8 cellular contexts compared by ENCODE assay signal in genomic region chr10:132023092-132023811, GRCh38. TPM values are rescaled to one million over a fixed set of nuclear protein-coding genes. Genes with fewer than 3 reads are reported as not detected.
DNase-seq lines count a peak whose midpoint lies in the region; ATAC-seq, FAIRE-seq and TF ChIP-seq lines count a peak whose summit lies in the region.

No MANE protein-coding gene starts in this region.

- H3K9me3 ChIP-seq in A549 = no peaks in the 10 kb centered on the region

- peak overlapping the region; percentile 31 to 49; a peak in 5 of 6 replicates for H3K27ac ChIP-seq in A549

- peak overlapping the region; percentile 39 for H3K4me3 ChIP-seq in A549

- H3K4me3 Mint-ChIP-seq in activated T-helper 2 cell treated with anti-CD3 and anti-CD28 coated beads, Interferon-gamma antibody, Interleukin-2, Interleukin-4, amounts not matched to agents 10 μg/mL and 5 μg/mL and 100 μg/mL, durations not matched to agents 14 hours and 24 hours and 36 hours (ENCODE audit: low read depth) = no peak overlapping the region
- no peak overlapping the region for H3K4me3 Mint-ChIP-seq in nephron progenitor cell
- peak overlapping the region in 1 of 2 donors; percentile 2 for H3K4me3 Mint-ChIP-seq in stimulated activated naive B cell treated with anti-CD40 and anti-IgM and Interleukin-4, amounts not matched to agents 10 μg/mL and 1 μg/mL and 100 μg/mL, for 72 hours

- intact Hi-C loops in activated T-helper 2 cell treated with anti-CD3 and anti-CD28 coated beads, Interferon-gamma antibody, Interleukin-2, Interleukin-4, amounts not matched to agents 10 μg/mL and 5 μg/mL and 100 μg/mL, durations not matched to agents 14 hours and 24 hours and 36 hours (cut with micrococcal nuclease) = loop anchor here (1.0 kb wide), 1 partner anchor 138 kb away; no protein-coding TSS in a partner anchor

- H3K27me3 Mint-ChIP-seq in activated T-helper 2 cell treated with anti-CD3 and anti-CD28 coated beads, Interferon-gamma antibody, Interleukin-2, Interleukin-4, amounts not matched to agents 10 μg/mL and 5 μg/mL and 100 μg/mL, durations not matched to agents 14 hours and 24 hours and 36 hours (ENCODE audit: low read depth) = peaks cover 24% of the 10 kb centered on the region
- H3K27me3 Mint-ChIP-seq in nephron progenitor cell (ENCODE audit: low read depth, poor library complexity) = peaks cover 38% of the 10 kb centered on the region
- H3K27me3 Mint-ChIP-seq in stimulated activated naive B cell treated with anti-CD40 and anti-IgM and Interleukin-4, amounts not matched to agents 10 μg/mL and 1 μg/mL and 100 μg/mL, for 72 hours = peaks cover 38 to 50% of the 10 kb centered on the region in 2 donors

- CTCF ChIA-PET in A549 (lab: Yijun Ruan, JAX) = interaction anchor here (0.6 to 7.6 kb wide), 69 partner anchors 9 to 1897 kb away, joined by 3 to 104 read pairs (median 5); partner anchors contain the start of genes BNIP3 and PPP2R2D

- H3K4me1 Mint-ChIP-seq in activated T-helper 2 cell treated with anti-CD3 and anti-CD28 coated beads, Interferon-gamma antibody, Interleukin-2, Interleukin-4, amounts not matched to agents 10 μg/mL and 5 μg/mL and 100 μg/mL, durations not matched to agents 14 hours and 24 hours and 36 hours (ENCODE audit: low read depth) = peaks cover 4% of the 10 kb centered on the region
- peaks cover 6% of the 10 kb centered on the region for H3K4me1 Mint-ChIP-seq in nephron progenitor cell
- H3K4me1 Mint-ChIP-seq in stimulated activated naive B cell treated with anti-CD40 and anti-IgM and Interleukin-4, amounts not matched to agents 10 μg/mL and 1 μg/mL and 100 μg/mL, for 72 hours = peaks cover 5 to 7% of the 10 kb centered on the region in 2 donors

- FAIRE-seq in A549 (lab: Jason Lieb, UNC) = peak; percentile 96
- peak; percentile 89 for FAIRE-seq in GM18507 (lab: Jason Lieb, UNC)

- peaks cover 5% of the 10 kb centered on the region; the same call in 1 of the 3 replicates for H3K4me1 ChIP-seq in A549

- WGBS in A549 (ENCODE audit: missing lambda C conversion rate) = 6% methylated on average over 36 of the region's 36 CpGs

- DNase-seq in A549 (ENCODE audit: low read depth in 1 of 2, low spot score in 1 of 2) = peak; percentile 83 to 85
- peak; percentile 47 for DNase-seq in GM18507 (ENCODE audit: extremely low spot score, insufficient read length, low read depth)
- DNase-seq in RPMI8226 = peak; percentile 50
- peak; percentile 59 for DNase-seq in activated T-helper 2 cell treated with anti-CD3 and anti-CD28 coated beads, Interferon-gamma antibody, Interleukin-2, Interleukin-4, amounts not matched to agents 10 μg/mL and 5 μg/mL and 100 μg/mL, durations not matched to agents 14 hours and 24 hours and 36 hours (ENCODE audit: low spot score)
- peak; percentile 76 for DNase-seq in fibroblast of peridontal ligament (ENCODE audit: extremely low read depth)
- peak; percentile 87 for DNase-seq in nephron progenitor cell
- peak; percentile 58 for DNase-seq in stimulated activated naive B cell treated with anti-CD40 and anti-IgM and Interleukin-4, amounts not matched to agents 10 μg/mL and 1 μg/mL and 100 μg/mL, for 72 hours

- TF ChIP-seq EP300 in A549 (IDR thresholded peaks at IDR 0.05) = no peak

- H3K4me2 ChIP-seq in A549 = peak overlapping the region; percentile 88

- TF ChIP-seq RAD21 in A549 (conservative IDR thresholded peaks at IDR 0.05 in 1 of 2, IDR thresholded peaks at IDR 0.05 in 1 of 2) = peak; percentile 89 to 92

- H3K36me3 Mint-ChIP-seq in activated T-helper 2 cell treated with anti-CD3 and anti-CD28 coated beads, Interferon-gamma antibody, Interleukin-2, Interleukin-4, amounts not matched to agents 10 μg/mL and 5 μg/mL and 100 μg/mL, durations not matched to agents 14 hours and 24 hours and 36 hours (ENCODE audit: low read depth) = no peaks in the 10 kb centered on the region
- H3K36me3 Mint-ChIP-seq in nephron progenitor cell (ENCODE audit: low read depth) = no peaks in the 10 kb centered on the region
- no peaks in the 10 kb centered on the region for H3K36me3 Mint-ChIP-seq in stimulated activated naive B cell treated with anti-CD40 and anti-IgM and Interleukin-4, amounts not matched to agents 10 μg/mL and 1 μg/mL and 100 μg/mL, for 72 hours

- TF ChIP-seq CTCF in A549 (IDR thresholded peaks at IDR 0.05) (peak; percentile 92), nephron progenitor cell (IDR thresholded peaks at IDR 0.05) (peak; percentile 88)

- no peaks in the 10 kb centered on the region for H3K9me3 Mint-ChIP-seq in activated T-helper 2 cell treated with anti-CD3 and anti-CD28 coated beads, Interferon-gamma antibody, Interleukin-2, Interleukin-4, amounts not matched to agents 10 μg/mL and 5 μg/mL and 100 μg/mL, durations not matched to agents 14 hours and 24 hours and 36 hours
- H3K9me3 Mint-ChIP-seq in nephron progenitor cell = peaks cover 4% of the 10 kb centered on the region
- H3K9me3 Mint-ChIP-seq in stimulated activated naive B cell treated with anti-CD40 and anti-IgM and Interleukin-4, amounts not matched to agents 10 μg/mL and 1 μg/mL and 100 μg/mL, for 72 hours = no peaks in the 10 kb centered on the region

- TF ChIP-seq POLR2A in A549 (IDR thresholded peaks at IDR 0.05; ENCODE audit: low read length) = no peak

- peak; percentile 87 to 95 for ATAC-seq in A549
- peak; percentile 79 for ATAC-seq in HG03521 (IDR thresholded peaks at IDR 0.05; ENCODE audit: unreplicated experiment)
- peak; percentile 85 to 89 for ATAC-seq in stimulated activated naive B cell treated with anti-CD40 and anti-IgM and Interleukin-4, amounts not matched to agents 10 μg/mL and 1 μg/mL and 100 μg/mL, for 72 hours (replicated peaks)

- no peak overlapping the region for H3K27ac Mint-ChIP-seq in activated T-helper 2 cell treated with anti-CD3 and anti-CD28 coated beads, Interferon-gamma antibody, Interleukin-2, Interleukin-4, amounts not matched to agents 10 μg/mL and 5 μg/mL and 100 μg/mL, durations not matched to agents 14 hours and 24 hours and 36 hours
- H3K27ac Mint-ChIP-seq in nephron progenitor cell = no peak overlapping the region
- H3K27ac Mint-ChIP-seq in stimulated activated naive B cell treated with anti-CD40 and anti-IgM and Interleukin-4, amounts not matched to agents 10 μg/mL and 1 μg/mL and 100 μg/mL, for 72 hours = no peak overlapping the region

- POLR2A ChIA-PET in A549 (lab: Yijun Ruan, JAX) = no interaction called here

TF ChIP-seq in A549, 52 proteins besides CTCF, POLR2A, EP300 and RAD21:
- TF ChIP-seq HMGXB4 (CRISPR knock-in tag; IDR thresholded peaks at IDR 0.05; ENCODE audit: borderline replicate concordance) = no peak
- no peak for TF ChIP-seq PBX3 (IDR thresholded peaks at IDR 0.05)
- peak; percentile 64 for TF ChIP-seq MAX (IDR thresholded peaks at IDR 0.05)
- peak; percentile 93 for TF ChIP-seq RNF2 (IDR thresholded peaks at IDR 0.05; ENCODE audit: borderline replicate concordance, low read depth)
- TF ChIP-seq SMC3 (IDR thresholded peaks at IDR 0.05) = peak; percentile 92
- TF ChIP-seq MAFK (IDR thresholded peaks at IDR 0.05; ENCODE audit: partially characterized antibody) = peak; percentile 6
- no peak for TF ChIP-seq NR3C1 (IDR thresholded peaks at IDR 0.05)
- TF ChIP-seq CBX8 (IDR thresholded peaks at IDR 0.05) = 0 out of 2 replicates have a peak, but pooled peaks have one; percentile 62

RNA-seq across cellular contexts. Expression of gene BNIP3, which starts 41.5 kb away (rescaled TPM):
- 46.6 and 51.2 TPM in 2 replicates for polyA plus RNA-seq in A549 (2011; rRNA removed)
- polyA plus RNA-seq in A549 (2012; cell fraction: cytosol; rRNA removed) = 32.8 and 33.4 TPM in 2 replicates
- polyA plus RNA-seq in A549 (2012; cell fraction: nucleus; rRNA removed) = 40.2 and 60.3 TPM in 2 replicates
- polyA plus RNA-seq in A549 (2017; fragmentation: RNase III; extraction: RNeasy Plus Mini Kit Qiagen cat#74134 plus additional on column Dnase treatment) = 46.9 to 52.1 TPM (median 51.0 TPM) in 3 replicates
- 15.8 and 19.2 TPM in 2 replicates for polyA minus RNA-seq in A549 (2011; rRNA and poly(A)+ RNA removed)
- total RNA-seq in activated T-helper 2 cell treated with anti-CD3 and anti-CD28 coated beads, Interferon-gamma antibody, Interleukin-2, Interleukin-4, amounts not matched to agents 10 μg/mL and 5 μg/mL and 100 μg/mL, durations not matched to agents 14 hours and 24 hours and 36 hours = 93.3 and 99.0 TPM in 2 replicates

RNA-seq across cellular contexts. Expression of gene JAKMIP3, which starts 42.5 kb away (rescaled TPM):
- polyA plus RNA-seq in A549 (2011; rRNA removed) (3.1 and 4.1 TPM in 2 replicates), A549 (2017; fragmentation: RNase III; extraction: RNeasy Plus Mini Kit Qiagen cat#74134 plus additional on column Dnase treatment) (3.1 to 4.1 TPM (median 3.8 TPM) in 3 replicates)
- polyA plus RNA-seq in A549 (2012; cell fraction: cytosol; rRNA removed) = 2.6 and 2.9 TPM in 2 replicates
- polyA plus RNA-seq in A549 (2012; cell fraction: nucleus; rRNA removed) = 9.5 and 11.1 TPM in 2 replicates
- polyA minus RNA-seq in A549 (2011; rRNA and poly(A)+ RNA removed) = 1.2 and 1.7 TPM in 2 replicates
- 1.3 TPM in 2 replicates for total RNA-seq in activated T-helper 2 cell treated with anti-CD3 and anti-CD28 coated beads, Interferon-gamma antibody, Interleukin-2, Interleukin-4, amounts not matched to agents 10 μg/mL and 5 μg/mL and 100 μg/mL, durations not matched to agents 14 hours and 24 hours and 36 hours

Comparison
In these comparisons a context has a peak if more than half of its experiments do, and no peak if none do; other contexts are left out.
1. Peak in every context shown above with its lines: DNase-seq, ATAC-seq, H3K4me3 ChIP-seq and H3K27ac ChIP-seq.